9 cellular contexts compared by ENCODE assay signal in genomic region chr7:43649755-43650274, GRCh38.
A peak's percentile ranks its signal among the peaks of the same experiment; 100 is the strongest.
DNase-seq lines count a peak whose midpoint lies in the region; ATAC-seq and TF ChIP-seq lines count a peak whose summit lies in the region.
"Had no signal": no experiment of that assay in that cellular context is flagged by ENCODE, and none has a peak within 500 bp of the region (broad histone marks: within the 10 kb centered on the region; RNA-seq: fewer than 3 reads in every experiment).

No MANE protein-coding gene starts in this region.

- ATAC-seq in GM19467 (IDR thresholded peaks at IDR 0.05; ENCODE audit: unreplicated experiment) (peak; percentile 72), HG03521 (IDR thresholded peaks at IDR 0.05; ENCODE audit: unreplicated experiment) (peak; percentile 69)

- H3K27ac ChIP-seq in VCaP (peak overlapping the region; percentile 49), endodermal cell (ENCODE audit: low read depth, low read length) (no peak overlapping the region)

- peaks cover 25% of the 10 kb centered on the region for H3K36me3 ChIP-seq in endodermal cell (ENCODE audit: control insufficient read depth, insufficient read depth, low read length)
- H3K36me3 ChIP-seq: pancreas had no signal

- WGBS in endodermal cell (ENCODE audit: insufficient coverage in 1 of 2, insufficient read length in 1 of 2), 2 experiments, result 95 to 98% methylated on average over 4 of the region's 4 CpGs

- no peak overlapping the region for H3K4me3 ChIP-seq in endodermal cell (ENCODE audit: low read length)
- H3K4me3 ChIP-seq: pancreas had no signal

- H3K27ac Mint-ChIP-seq in endodermal cell, result peak overlapping the region; percentile 61

- DNase-seq in DMS153 treated with DMSO at 0.1 percent for 48 hours (lab: John Stamatoyannopoulos, UW; ENCODE audit: unreplicated experiment) (peak; percentile 43), endodermal cell (no peak), occipital lobe (lab: John Stamatoyannopoulos, UW) (no peak), epidermal melanocyte (ENCODE audit: insufficient read length, low spot score) (no peak)
- peak; percentile 49 to 54 for DNase-seq in stimulated activated CD4-positive, alpha-beta T cell treated with anti-CD3 and anti-CD28 coated beads, Interleukin-2, amount 100 ng/mL, for 24 hours
- DNase-seq: pancreas had no signal

- H3K9me3 ChIP-seq in endodermal cell (ENCODE audit: control insufficient read depth, low read length), result no peaks in the 10 kb centered on the region
- H3K9me3 ChIP-seq: pancreas had no signal

- peaks cover 7% of the 10 kb centered on the region for H3K4me1 ChIP-seq in endodermal cell (ENCODE audit: control insufficient read depth, insufficient read depth, low read length)

- H3K9me3 Mint-ChIP-seq in endodermal cell, result no peaks in the 10 kb centered on the region

- peaks cover 32% of the 10 kb centered on the region for H3K4me1 Mint-ChIP-seq in endodermal cell

- no peaks in the 10 kb centered on the region for H3K27me3 ChIP-seq in endodermal cell (ENCODE audit: control insufficient read depth, insufficient read depth, low read length, poor library complexity, severe bottlenecking)
- H3K27me3 ChIP-seq: pancreas had no signal

- no peak for TF ChIP-seq CTCF in VCaP (conservative IDR thresholded peaks at IDR 0.05)
- no peak for TF ChIP-seq CTCF in endodermal cell (conservative IDR thresholded peaks at IDR 0.05)

- no peak overlapping the region for H3K9ac ChIP-seq in endodermal cell (ENCODE audit: extremely low read depth, low read length, poor library complexity, severe bottlenecking)

- H3K36me3 Mint-ChIP-seq in endodermal cell (ENCODE audit: low read depth), result peaks cover 44% of the 10 kb centered on the region

- H3K27me3 Mint-ChIP-seq in endodermal cell (ENCODE audit: insufficient read depth), result no peaks in the 10 kb centered on the region

- no peak overlapping the region for H3K4me3 Mint-ChIP-seq in endodermal cell

Comparison
In these comparisons a context has a peak if more than half of its experiments do, and no peak if none do; other contexts are left out.
1. DNase-seq: peak in DMS153 treated with DMSO at 0.1 percent for 48 hours (single experiment) and stimulated activated CD4-positive, alpha-beta T cell treated with anti-CD3 and anti-CD28 coated beads, Interleukin-2, amount 100 ng/mL, for 24 hours (2 of 2); none in endodermal cell (single experiment), occipital lobe (single experiment) and epidermal melanocyte (single experiment).